ENCODE assay signal across 31 cellular contexts in the genomic region with DNA sequence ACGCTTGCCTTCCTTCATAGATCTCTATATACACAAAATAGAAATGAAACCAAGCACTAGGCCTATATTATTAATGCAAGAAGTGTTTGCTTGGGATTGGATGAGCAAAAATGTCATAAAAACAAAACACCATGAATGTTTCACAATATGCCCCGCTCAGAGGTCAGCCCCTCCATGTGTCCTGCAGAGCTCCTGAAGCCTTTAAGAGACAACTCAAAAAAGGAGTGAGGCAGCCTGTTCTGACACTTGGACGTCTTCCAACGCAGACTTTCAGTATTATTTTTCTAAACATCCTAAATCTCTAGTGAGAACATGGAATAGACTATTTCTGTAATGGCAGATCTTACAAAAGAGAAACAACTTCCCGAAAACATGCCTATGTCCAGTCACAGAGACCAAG.
"Had no signal": no experiment of that assay in that cellular context is flagged by ENCODE, and none has a peak within 500 bp of the region (broad histone marks: within the 10 kb centered on the region; RNA-seq: fewer than 3 reads in every experiment).

No MANE protein-coding gene starts in this region.

- H3K36me3 Mint-ChIP-seq: activated CD4-positive, alpha-beta memory T cell treated with anti-CD3 and anti-CD28 coated beads for 36 hours; activated naive CD4-positive, alpha-beta T cell treated with anti-CD3 and anti-CD28 coated beads, Interleukin-2, amount 10 ng/mL, durations not matched to agents 7 days and 5 days; activated naive CD4-positive, alpha-beta T cell treated with anti-CD3 and anti-CD28 coated beads, Interleukin-2, amount 50 U/mL, for 72 hours; activated naive CD8-positive, alpha-beta T cell treated with anti-CD3 and anti-CD28 coated beads, Interleukin-2, amount 10 ng/mL, durations not matched to agents 7 days and 5 days had no signal

- H3K27ac ChIP-seq: body of pancreas, breast epithelium, cardiac muscle cell, gastroesophageal sphincter, heart right ventricle had no signal

- H3K9me3 Mint-ChIP-seq: activated CD4-positive, alpha-beta memory T cell treated with anti-CD3 and anti-CD28 coated beads for 36 hours; activated naive CD4-positive, alpha-beta T cell treated with anti-CD3 and anti-CD28 coated beads, Interleukin-2, amount 50 U/mL, for 72 hours had no signal

- H3K4me3 ChIP-seq: body of pancreas, breast epithelium, cardiac muscle cell, gastroesophageal sphincter, heart right ventricle had no signal

- FAIRE-seq: astrocyte, colon had no signal

- H3K4me1 Mint-ChIP-seq: activated CD4-positive, alpha-beta T cell treated with anti-CD3 and anti-CD28 coated beads for 36 hours; activated CD4-positive, alpha-beta T cell treated with anti-CD3 and anti-CD28 coated beads, Interleukin-2, amount 10 ng/mL, durations not matched to agents 24 days and 14 days; activated naive CD4-positive, alpha-beta T cell treated with anti-CD3 and anti-CD28 coated beads, Interleukin-2, amount 10 ng/mL, durations not matched to agents 7 days and 5 days; activated naive CD8-positive, alpha-beta T cell treated with anti-CD3 and anti-CD28 coated beads, Interleukin-2, amount 10 ng/mL, durations not matched to agents 7 days and 5 days had no signal

- H3K4me1 ChIP-seq: body of pancreas, breast epithelium, gastroesophageal sphincter, heart right ventricle had no signal

- H3K9me3 ChIP-seq: body of pancreas, breast epithelium, gastroesophageal sphincter had no signal

- H3K27me3 ChIP-seq: body of pancreas, breast epithelium, cardiac muscle cell, gastroesophageal sphincter, heart right ventricle had no signal

- DNase-seq: activated CD4-positive, alpha-beta memory T cell treated with anti-CD3 and anti-CD28 coated beads for 36 hours; activated CD4-positive, alpha-beta T cell treated with anti-CD3 and anti-CD28 coated beads for 36 hours; activated CD4-positive, alpha-beta T cell treated with anti-CD3 and anti-CD28 coated beads, Interleukin-2, amount 10 ng/mL, durations not matched to agents 24 days and 14 days; activated CD4-positive, CD25-positive, alpha-beta regulatory T cell; activated CD4-positive, CD25-positive, alpha-beta regulatory T cell treated with anti-CD3 and anti-CD28 coated beads, Interleukin-2, amount 50 U/mL, for 72 hours; activated CD8-positive, alpha-beta memory T cell treated with anti-CD3 and anti-CD28 coated beads, Interleukin-2, amount 50 U/mL, for 48 hours; activated CD8-positive, alpha-beta T cell treated with anti-CD3 and anti-CD28 coated beads, Interleukin-2, amount 10 ng/mL, durations not matched to agents 7 days and 5 days; activated gamma-delta T cell; activated naive CD4-positive, alpha-beta T cell; activated naive CD4-positive, alpha-beta T cell treated with anti-CD3 and anti-CD28 coated beads, Interleukin-2, amount 10 ng/mL, durations not matched to agents 7 days and 5 days; activated naive CD8-positive, alpha-beta T cell treated with anti-CD3 and anti-CD28 coated beads, Interleukin-2, amount 10 ng/mL, durations not matched to agents 7 days and 5 days; activated T-cell treated with anti-CD3 and anti-CD28 coated beads for 4 hours; activated T-cell treated with anti-CD3 and anti-CD28 coated beads, Interleukin-2, amount 50 U/mL, for 24 hours; activated T-cell treated with anti-CD3 and anti-CD28 coated beads, Interleukin-2, amount 50 U/mL, for 72 hours; anterior cingulate cortex; body of pancreas; central memory CD4-positive, alpha-beta T cell; cerebellar nuclear complex; cortex of kidney; dermis blood vessel endothelial cell; effector CD8-positive, alpha-beta T cell; foreskin melanocyte; heart right ventricle; T-helper 2 cell had no signal

- H3K27me3 Mint-ChIP-seq: activated CD4-positive, alpha-beta memory T cell treated with anti-CD3 and anti-CD28 coated beads for 36 hours; activated CD4-positive, alpha-beta T cell treated with anti-CD3 and anti-CD28 coated beads for 36 hours; activated CD4-positive, alpha-beta T cell treated with anti-CD3 and anti-CD28 coated beads, Interleukin-2, amount 10 ng/mL, durations not matched to agents 24 days and 14 days; activated naive CD4-positive, alpha-beta T cell treated with anti-CD3 and anti-CD28 coated beads, Interleukin-2, amount 10 ng/mL, durations not matched to agents 7 days and 5 days; activated naive CD8-positive, alpha-beta T cell treated with anti-CD3 and anti-CD28 coated beads, Interleukin-2, amount 10 ng/mL, durations not matched to agents 7 days and 5 days; activated T-cell treated with anti-CD3 and anti-CD28 coated beads, Interleukin-2, amount 50 U/mL, for 24 hours had no signal

- H3K4me3 Mint-ChIP-seq: activated CD4-positive, alpha-beta memory T cell treated with anti-CD3 and anti-CD28 coated beads for 36 hours; activated CD4-positive, alpha-beta T cell treated with anti-CD3 and anti-CD28 coated beads for 36 hours; activated CD4-positive, alpha-beta T cell treated with anti-CD3 and anti-CD28 coated beads, Interleukin-2, amount 10 ng/mL, durations not matched to agents 24 days and 14 days; activated CD8-positive, alpha-beta T cell treated with anti-CD3 and anti-CD28 coated beads, Interleukin-2, amount 10 ng/mL, durations not matched to agents 7 days and 5 days; activated naive CD4-positive, alpha-beta T cell treated with anti-CD3 and anti-CD28 coated beads, Interleukin-2, amount 10 ng/mL, durations not matched to agents 7 days and 5 days; activated naive CD8-positive, alpha-beta T cell treated with anti-CD3 and anti-CD28 coated beads, Interleukin-2, amount 10 ng/mL, durations not matched to agents 7 days and 5 days; activated T-cell treated with anti-CD3 and anti-CD28 coated beads, Interleukin-2, amount 50 U/mL, for 24 hours; activated T-cell treated with anti-CD3 and anti-CD28 coated beads, Interleukin-2, amount 50 U/mL, for 72 hours had no signal

- ATAC-seq: activated CD4-positive, alpha-beta T cell treated with anti-CD3 and anti-CD28 coated beads for 36 hours; activated CD8-positive, alpha-beta T cell treated with anti-CD3 and anti-CD28 coated beads, Interleukin-2, amount 10 ng/mL, durations not matched to agents 7 days and 5 days; activated naive CD4-positive, alpha-beta T cell treated with anti-CD3 and anti-CD28 coated beads, Interleukin-2, amount 50 U/mL, for 72 hours; activated T-cell treated with anti-CD3 and anti-CD28 coated beads, Interleukin-2, amount 50 U/mL, for 72 hours; body of pancreas; esophagus mucosa; gastroesophageal sphincter; heart right ventricle had no signal

- H3K27ac Mint-ChIP-seq: activated CD4-positive, alpha-beta memory T cell treated with anti-CD3 and anti-CD28 coated beads for 36 hours; activated CD4-positive, alpha-beta T cell treated with anti-CD3 and anti-CD28 coated beads for 36 hours; activated CD4-positive, alpha-beta T cell treated with anti-CD3 and anti-CD28 coated beads, Interleukin-2, amount 10 ng/mL, durations not matched to agents 24 days and 14 days; activated CD8-positive, alpha-beta T cell treated with anti-CD3 and anti-CD28 coated beads, Interleukin-2, amount 10 ng/mL, durations not matched to agents 7 days and 5 days; activated naive CD4-positive, alpha-beta T cell treated with anti-CD3 and anti-CD28 coated beads, Interleukin-2, amount 10 ng/mL, durations not matched to agents 7 days and 5 days; activated naive CD4-positive, alpha-beta T cell treated with anti-CD3 and anti-CD28 coated beads, Interleukin-2, amount 50 U/mL, for 72 hours; activated naive CD8-positive, alpha-beta T cell treated with anti-CD3 and anti-CD28 coated beads, Interleukin-2, amount 10 ng/mL, durations not matched to agents 7 days and 5 days; activated T-cell treated with anti-CD3 and anti-CD28 coated beads, Interleukin-2, amount 50 U/mL, for 24 hours; activated T-cell treated with anti-CD3 and anti-CD28 coated beads, Interleukin-2, amount 50 U/mL, for 72 hours had no signal

- H3K36me3 ChIP-seq: breast epithelium, cardiac muscle cell, gastroesophageal sphincter, heart right ventricle had no signal
